In the genomic region with DNA sequence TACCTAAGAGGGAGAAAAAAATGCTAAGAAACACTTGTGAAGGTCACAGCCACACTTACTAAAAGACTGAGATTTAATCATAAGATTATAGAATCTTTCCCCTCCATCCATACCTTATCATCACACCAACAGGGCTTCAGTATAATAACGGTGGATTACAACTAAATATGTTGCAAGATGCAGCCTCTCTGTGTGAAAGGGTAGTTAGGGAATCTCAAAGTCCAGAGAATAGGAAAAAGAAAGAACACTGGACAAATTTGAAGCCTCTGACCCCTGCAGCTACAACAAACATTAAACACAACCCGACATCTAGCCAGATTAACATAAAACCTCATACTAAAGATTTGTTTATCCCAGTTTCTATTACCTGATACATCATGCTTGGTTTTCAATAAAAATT, we compare ENCODE assay signal across 29 cellular contexts.
"Had no signal": no experiment of that assay in that cellular context is flagged by ENCODE, and none has a peak within 500 bp of the region (broad histone marks: within the 10 kb centered on the region; RNA-seq: fewer than 3 reads in every experiment).

No MANE protein-coding gene starts in this region.

- H3K27me3 ChIP-seq: colonic mucosa, dorsolateral prefrontal cortex, esophagus muscularis mucosa, esophagus squamous epithelium, foreskin keratinocyte, gastrocnemius medialis, gastroesophageal sphincter, heart left ventricle, heart right ventricle had no signal

- H3K4me1 ChIP-seq: colonic mucosa, esophagus muscularis mucosa, esophagus squamous epithelium, foreskin keratinocyte, gastrocnemius medialis, gastroesophageal sphincter, heart left ventricle, heart right ventricle had no signal

- FAIRE-seq: colon, endometrium, endothelial cell of umbilical vein, frontal cortex had no signal

- DNase-seq: colonic mucosa; cortex of kidney; dermis blood vessel endothelial cell; dorsolateral prefrontal cortex; effector CD4-positive, alpha-beta T cell; effector CD8-positive, alpha-beta T cell; effector memory CD4-positive, alpha-beta T cell; effector memory CD8-positive, alpha-beta T cell; endodermal cell; erythroblast; esophagus squamous epithelium; foreskin fibroblast; foreskin keratinocyte; foreskin melanocyte; gastrocnemius medialis; glutamatergic neuron; head of caudate nucleus; heart left ventricle; heart right ventricle had no signal

- H3K27me3 Mint-ChIP-seq: dendritic cell treated with granulocyte-macrophage colony-stimulating factor and Interleukin-4, amounts not matched to agents 40 ng/mL and 50 ng/mL, for 4 days; effector memory CD8-positive, alpha-beta T cell had no signal

- H3K9me3 ChIP-seq: colonic mucosa, gastrocnemius medialis had no signal

- H3K36me3 ChIP-seq: colonic mucosa, esophagus muscularis mucosa, esophagus squamous epithelium, gastrocnemius medialis, gastroesophageal sphincter, heart left ventricle, heart right ventricle had no signal

- H3K4me3 ChIP-seq: colonic mucosa, coronary artery, dorsolateral prefrontal cortex, esophagus muscularis mucosa, esophagus squamous epithelium, gastrocnemius medialis, gastroesophageal sphincter, heart left ventricle, heart right ventricle had no signal

- H3K27ac ChIP-seq: colonic mucosa, coronary artery, dorsolateral prefrontal cortex, epithelial cell of prostate, esophagus muscularis mucosa, esophagus squamous epithelium, foreskin keratinocyte, gastrocnemius medialis, gastroesophageal sphincter, heart left ventricle, heart right ventricle had no signal

- H3K9me3 Mint-ChIP-seq: endodermal cell had no signal

- ATAC-seq: effector memory CD8-positive, alpha-beta T cell; esophagus mucosa; foreskin keratinocyte; gastrocnemius medialis; gastroesophageal sphincter; heart left ventricle; heart right ventricle had no signal

- H3K27ac Mint-ChIP-seq: dendritic cell treated with granulocyte-macrophage colony-stimulating factor and Interleukin-4, amounts not matched to agents 40 ng/mL and 50 ng/mL, for 4 days; effector memory CD8-positive, alpha-beta T cell; endodermal cell had no signal

- H3K4me3 Mint-ChIP-seq: dendritic cell treated with granulocyte-macrophage colony-stimulating factor and Interleukin-4, amounts not matched to agents 40 ng/mL and 50 ng/mL, for 4 days; effector memory CD8-positive, alpha-beta T cell; endodermal cell had no signal
